ENCODE assay signal across 19 cellular contexts in the genomic region with DNA sequence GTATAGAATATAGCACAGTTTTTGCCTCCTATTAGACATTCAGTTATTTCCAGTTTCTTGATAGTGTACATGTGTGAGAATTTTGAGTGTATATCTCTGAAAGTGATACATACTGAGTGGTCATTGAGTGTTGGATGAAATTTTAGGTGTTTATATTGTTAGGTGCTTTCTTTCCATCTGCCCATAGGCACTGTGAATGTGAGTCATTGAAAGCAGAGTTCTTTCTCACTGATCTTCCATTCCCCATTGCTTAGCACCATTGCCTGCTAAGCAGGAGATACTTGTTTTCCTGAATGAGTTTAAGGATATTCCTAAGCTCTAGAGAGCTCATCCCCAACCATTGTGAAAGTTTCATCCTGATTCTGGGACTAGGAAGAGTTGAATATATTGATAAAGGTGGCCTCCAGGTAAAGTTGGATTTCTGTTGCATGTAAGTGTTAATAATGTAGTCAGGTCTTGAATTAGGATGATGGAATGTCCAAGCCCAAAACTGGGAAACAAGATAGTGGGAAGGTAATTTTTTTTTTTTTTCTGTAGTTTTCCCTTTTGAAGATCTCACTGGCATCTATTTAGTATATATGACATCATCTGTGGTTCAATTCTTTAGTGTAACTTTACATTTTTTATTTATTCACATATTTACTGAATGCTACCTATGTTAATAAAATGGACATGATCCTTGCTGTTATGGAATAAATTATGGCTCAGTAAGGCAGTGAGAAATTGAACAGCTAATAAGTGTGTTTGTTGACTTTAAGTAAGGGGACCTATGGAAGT. TPM values are rescaled to one million over a fixed set of nuclear protein-coding genes. Genes with fewer than 3 reads are reported as not detected.
A peak's percentile ranks its signal among the peaks of the same experiment; 100 is the strongest.
DNase-seq lines count a peak whose midpoint lies in the region; ATAC-seq, FAIRE-seq and TF ChIP-seq lines count a peak whose summit lies in the region.
"Had no signal": no experiment of that assay in that cellular context is flagged by ENCODE, and none has a peak within 500 bp of the region (broad histone marks: within the 10 kb centered on the region; RNA-seq: fewer than 3 reads in every experiment).

No MANE protein-coding gene starts in this region.

- intact Hi-C loops in activated CD8-positive, alpha-beta T cell treated with anti-CD3 and anti-CD28 coated beads for 36 hours (cut with micrococcal nuclease), result no loop called here

- TF ChIP-seq CTCF in activated CD8-positive, alpha-beta T cell treated with anti-CD3 and anti-CD28 coated beads for 36 hours (IDR thresholded peaks at IDR 0.05), result no peak
- TF ChIP-seq CTCF in epithelial cell of esophagus (IDR thresholded peaks at IDR 0.05; ENCODE audit: insufficient read depth, low read depth, low read length, missing control alignments), result no peak

- no peaks in the 10 kb centered on the region for H3K9me3 Mint-ChIP-seq in activated CD8-positive, alpha-beta T cell treated with anti-CD3 and anti-CD28 coated beads for 36 hours
- H3K9me3 Mint-ChIP-seq in activated CD8-positive, alpha-beta T cell treated with anti-CD3 and anti-CD28 coated beads, Interleukin-2, amount 10 ng/mL, durations not matched to agents 7 days and 5 days (ENCODE audit: insufficient read depth), result no peaks in the 10 kb centered on the region
- no peaks in the 10 kb centered on the region for H3K9me3 Mint-ChIP-seq in T-cell
- no peaks in the 10 kb centered on the region for H3K9me3 Mint-ChIP-seq in stimulated activated effector memory CD8-positive, alpha-beta T cell treated with anti-CD3 and anti-CD28 coated beads, Interleukin-12 subunit alpha, Interleukin-12 subunit beta, amount 100 ng/mL, for 72 hours

- FAIRE-seq in GM12891 (lab: Jason Lieb, UNC) (no peak), H54 (lab: Jason Lieb, UNC) (no peak)
- FAIRE-seq: A204.1, TTC549 had no signal

- no peaks in the 10 kb centered on the region for H3K27me3 Mint-ChIP-seq in activated CD8-positive, alpha-beta T cell treated with anti-CD3 and anti-CD28 coated beads for 36 hours
- no peaks in the 10 kb centered on the region for H3K27me3 Mint-ChIP-seq in activated CD8-positive, alpha-beta T cell treated with anti-CD3 and anti-CD28 coated beads, Interleukin-2, amount 10 ng/mL, durations not matched to agents 7 days and 5 days (ENCODE audit: low read depth)
- no peaks in the 10 kb centered on the region for H3K27me3 Mint-ChIP-seq in T-cell

- TF ChIP-seq POLR2A in GM12891 (IDR thresholded peaks at IDR 0.05; ENCODE audit: low read depth, low read length), result no peak
- TF ChIP-seq POLR2A in H54 (IDR thresholded peaks at IDR 0.05; ENCODE audit: low read depth, low read length), result no peak

- DNase-seq in activated CD8-positive, alpha-beta T cell treated with anti-CD3 and anti-CD28 coated beads for 36 hours, result no peak
- no peak for DNase-seq in activated CD8-positive, alpha-beta T cell treated with anti-CD3 and anti-CD28 coated beads, Interleukin-2, amount 10 ng/mL, durations not matched to agents 7 days and 5 days
- DNase-seq in T-cell, result no peak
- peak; percentile 80 for DNase-seq in epithelial cell of esophagus (ENCODE audit: low read depth)
- no peak for DNase-seq in stimulated activated effector memory CD8-positive, alpha-beta T cell treated with anti-CD3 and anti-CD28 coated beads, Interleukin-12 subunit alpha, Interleukin-12 subunit beta, amount 100 ng/mL, for 72 hours (ENCODE audit: low spot score in 2 of 2)
- DNase-seq in GM12891 (ENCODE audit: insufficient read length, low spot score), result no peak
- no peak for DNase-seq in H54 (ENCODE audit: insufficient read length, low spot score)
- DNase-seq: COR-L47; esophagus squamous epithelium; GOT3; left colon; NCI-H1092; NK-92 treated with Interleukin-12 subunit alpha and Interleukin-12 subunit beta, amount 100 ng/mL, for 24 hours; right cardiac atrium; stimulated activated CD8-positive, alpha-beta memory T cell treated with anti-CD3 and anti-CD28 coated beads, Interleukin-4, amount 100 ng/mL, for 48 hours; upper lobe of right lung had no signal

- peaks cover 46% of the 10 kb centered on the region for H3K4me1 Mint-ChIP-seq in activated CD8-positive, alpha-beta T cell treated with anti-CD3 and anti-CD28 coated beads for 36 hours (ENCODE audit: low read depth)
- H3K4me1 Mint-ChIP-seq in activated CD8-positive, alpha-beta T cell treated with anti-CD3 and anti-CD28 coated beads, Interleukin-2, amount 10 ng/mL, durations not matched to agents 7 days and 5 days (ENCODE audit: low read depth), result peaks cover 50% of the 10 kb centered on the region
- peaks cover 49 to 67% (median 66%) of the 10 kb centered on the region in 3 donors for H3K4me1 Mint-ChIP-seq in T-cell
- peaks cover 52% of the 10 kb centered on the region for H3K4me1 Mint-ChIP-seq in stimulated activated effector memory CD8-positive, alpha-beta T cell treated with anti-CD3 and anti-CD28 coated beads, Interleukin-12 subunit alpha, Interleukin-12 subunit beta, amount 100 ng/mL, for 72 hours

- no peak overlapping the region for H3K4me3 Mint-ChIP-seq in activated CD8-positive, alpha-beta T cell treated with anti-CD3 and anti-CD28 coated beads for 36 hours
- no peak overlapping the region for H3K4me3 Mint-ChIP-seq in activated CD8-positive, alpha-beta T cell treated with anti-CD3 and anti-CD28 coated beads, Interleukin-2, amount 10 ng/mL, durations not matched to agents 7 days and 5 days
- H3K4me3 Mint-ChIP-seq in T-cell, result peak overlapping the region in 1 of 3 donors; percentile 36
- no peak overlapping the region for H3K4me3 Mint-ChIP-seq in stimulated activated effector memory CD8-positive, alpha-beta T cell treated with anti-CD3 and anti-CD28 coated beads, Interleukin-12 subunit alpha, Interleukin-12 subunit beta, amount 100 ng/mL, for 72 hours

- H3K4me3 ChIP-seq in epithelial cell of esophagus (ENCODE audit: low read length), result no peak overlapping the region
- H3K4me3 ChIP-seq: esophagus squamous epithelium, upper lobe of right lung had no signal

- ATAC-seq in activated CD8-positive, alpha-beta T cell treated with anti-CD3 and anti-CD28 coated beads for 36 hours, result peak; percentile 45
- ATAC-seq in activated CD8-positive, alpha-beta T cell treated with anti-CD3 and anti-CD28 coated beads, Interleukin-2, amount 10 ng/mL, durations not matched to agents 7 days and 5 days, result no peak
- no peak for ATAC-seq in T-cell (replicated peaks in 1 of 4)
- ATAC-seq in stimulated activated effector memory CD8-positive, alpha-beta T cell treated with anti-CD3 and anti-CD28 coated beads, Interleukin-12 subunit alpha, Interleukin-12 subunit beta, amount 100 ng/mL, for 72 hours, result peak; percentile 73
- no peak for ATAC-seq in GM19395 (IDR thresholded peaks at IDR 0.05; ENCODE audit: unreplicated experiment)
- ATAC-seq: left colon, right cardiac atrium had no signal

- H3K27ac Mint-ChIP-seq in activated CD8-positive, alpha-beta T cell treated with anti-CD3 and anti-CD28 coated beads for 36 hours, result peak overlapping the region; percentile 50
- H3K27ac Mint-ChIP-seq in activated CD8-positive, alpha-beta T cell treated with anti-CD3 and anti-CD28 coated beads, Interleukin-2, amount 10 ng/mL, durations not matched to agents 7 days and 5 days, result no peak overlapping the region
- H3K27ac Mint-ChIP-seq in T-cell, result peak overlapping the region; percentile 20 to 39
- H3K27ac Mint-ChIP-seq in stimulated activated effector memory CD8-positive, alpha-beta T cell treated with anti-CD3 and anti-CD28 coated beads, Interleukin-12 subunit alpha, Interleukin-12 subunit beta, amount 100 ng/mL, for 72 hours, result peak overlapping the region; percentile 81

- CTCF ChIA-PET in activated CD8-positive, alpha-beta T cell treated with anti-CD3 and anti-CD28 coated beads for 36 hours (lab: Charles Lee), result interaction anchor here (1.0 kb wide), 1 partner anchor 19 kb away, joined by 3 read pairs; no protein-coding TSS in a partner anchor
- CTCF ChIA-PET in activated CD8-positive, alpha-beta T cell treated with anti-CD3 and anti-CD28 coated beads, Interleukin-2, amount 10 ng/mL, durations not matched to agents 7 days and 5 days (lab: Charles Lee), result no interaction called here
- CTCF ChIA-PET in T-cell (lab: Charles Lee), result interaction anchor here in 1 of 2 donors (0.9 to 1.0 kb wide), 2 partner anchors 11 to 22 kb away, joined by 3 read pairs; a partner anchor contains a TSS

- POLR2A ChIA-PET in activated CD8-positive, alpha-beta T cell treated with anti-CD3 and anti-CD28 coated beads for 36 hours (lab: Charles Lee), result interaction anchor here (0.6 to 1.5 kb wide), 3 partner anchors 14 to 42 kb away, joined by 3 to 4 read pairs (median 4); a partner anchor contains a TSS
- POLR2A ChIA-PET in activated CD8-positive, alpha-beta T cell treated with anti-CD3 and anti-CD28 coated beads, Interleukin-2, amount 10 ng/mL, durations not matched to agents 7 days and 5 days (lab: Charles Lee), result no interaction called here
- POLR2A ChIA-PET in T-cell (lab: Charles Lee), result no interaction called here

- H3K36me3 Mint-ChIP-seq in activated CD8-positive, alpha-beta T cell treated with anti-CD3 and anti-CD28 coated beads for 36 hours (ENCODE audit: low read depth), result peaks cover 23% of the 10 kb centered on the region
- H3K36me3 Mint-ChIP-seq in activated CD8-positive, alpha-beta T cell treated with anti-CD3 and anti-CD28 coated beads, Interleukin-2, amount 10 ng/mL, durations not matched to agents 7 days and 5 days (ENCODE audit: low read depth), result peaks cover 26% of the 10 kb centered on the region
- H3K36me3 Mint-ChIP-seq in T-cell, result peaks cover 16% of the 10 kb centered on the region
- H3K36me3 Mint-ChIP-seq in stimulated activated effector memory CD8-positive, alpha-beta T cell treated with anti-CD3 and anti-CD28 coated beads, Interleukin-12 subunit alpha, Interleukin-12 subunit beta, amount 100 ng/mL, for 72 hours, result peaks cover 60% of the 10 kb centered on the region

TF ChIP-seq in GM12891, 5 proteins besides CTCF, POLR2A, EP300 and RAD21:
- TF ChIP-seq POLR2AphosphoS5 (IDR thresholded peaks at IDR 0.05; ENCODE audit: low read depth, low read length) (no peak), TAF1 (IDR thresholded peaks at IDR 0.05; ENCODE audit: low read depth, low read length) (no peak), SPI1 (IDR thresholded peaks at IDR 0.05; ENCODE audit: low read depth, low read length) (no peak), POU2F2 (IDR thresholded peaks at IDR 0.05; ENCODE audit: low read depth, low read length) (no peak), PAX5 (IDR thresholded peaks at IDR 0.05; ENCODE audit: insufficient read depth, low read length, severe bottlenecking) (no peak)

RNA-seq across cellular contexts. Expression of a gene that starts 22.1 kb away (rescaled TPM):
- total RNA-seq in activated CD8-positive, alpha-beta T cell treated with anti-CD3 and anti-CD28 coated beads for 36 hours, result 10 to 100 TPM; 69.5 to 77.1 TPM
- total RNA-seq in activated CD8-positive, alpha-beta T cell treated with anti-CD3 and anti-CD28 coated beads, Interleukin-2, amount 10 ng/mL, durations not matched to agents 7 days and 5 days, result 10 to 100 TPM; 74.9 to 78.7 TPM
- 10 to 100 TPM; 32.5 to 46.9 (median 44.0) TPM for total RNA-seq in T-cell
- polyA plus RNA-seq in GM12891 (2012; ENCODE audit: low read depth, missing spikeins), result 93.1 TPM

Comparison
In these comparisons a context has a peak if more than half of its experiments do, and no peak if none do; other contexts are left out.
1. ATAC-seq: peak in activated CD8-positive, alpha-beta T cell treated with anti-CD3 and anti-CD28 coated beads for 36 hours (single experiment) and stimulated activated effector memory CD8-positive, alpha-beta T cell treated with anti-CD3 and anti-CD28 coated beads, Interleukin-12 subunit alpha, Interleukin-12 subunit beta, amount 100 ng/mL, for 72 hours (single experiment); none in activated CD8-positive, alpha-beta T cell treated with anti-CD3 and anti-CD28 coated beads, Interleukin-2, amount 10 ng/mL, durations not matched to agents 7 days and 5 days (single experiment), T-cell (0 of 4) and GM19395 (single experiment).